11 cellular contexts compared by ENCODE assay signal in the genomic region with DNA sequence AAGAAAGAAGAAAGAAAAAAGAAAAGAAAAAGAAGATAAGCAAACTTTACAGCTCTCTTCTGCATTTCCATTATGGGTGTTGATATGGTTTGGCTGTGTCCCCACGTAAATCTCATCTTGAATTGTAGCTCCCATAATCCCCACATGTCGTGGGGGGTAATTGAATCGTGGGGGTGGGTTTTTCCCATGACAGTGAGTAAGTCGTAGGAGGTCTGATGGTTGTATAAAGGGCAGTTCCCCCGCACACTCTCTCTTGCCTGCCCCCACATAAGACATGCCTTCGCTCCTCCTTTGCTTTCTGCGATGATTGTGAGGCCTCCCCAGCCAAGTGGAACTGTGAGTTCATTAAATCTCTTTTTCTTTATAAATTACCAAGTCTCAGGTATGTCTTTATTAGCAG.
"Had no signal": no experiment of that assay in that cellular context is flagged by ENCODE, and none has a peak within 500 bp of the region (broad histone marks: within the 10 kb centered on the region; RNA-seq: fewer than 3 reads in every experiment).

No MANE protein-coding gene starts in this region.

- H3K36me3 ChIP-seq: adrenal gland, ascending aorta, brain microvascular endothelial cell, breast epithelium, cardiac muscle cell had no signal

- H3K4me3 ChIP-seq: adrenal gland, ascending aorta, body of pancreas, breast epithelium, cardiac muscle cell had no signal

- H3K27ac ChIP-seq: adrenal gland, ascending aorta, body of pancreas, brain microvascular endothelial cell, breast epithelium, cardiac muscle cell had no signal

- ATAC-seq: activated naive CD4-positive, alpha-beta T cell treated with anti-CD3 and anti-CD28 coated beads, Interleukin-2, amount 50 U/mL, for 72 hours; activated naive CD8-positive, alpha-beta T cell treated with anti-CD3 and anti-CD28 coated beads, Interleukin-2, amount 50 U/mL, for 24 hours; activated T-cell treated with anti-CD3 and anti-CD28 coated beads, Interleukin-2, amount 50 U/mL, for 4 hours; activated T-cell treated with anti-CD3 and anti-CD28 coated beads, Interleukin-2, amount 50 U/mL, for 72 hours; activated T-helper 17 cell treated with anti-CD3 and anti-CD28 coated beads, Interleukin-2, amount 50 U/mL, for 72 hours; body of pancreas had no signal

- H3K27me3 ChIP-seq: adrenal gland, ascending aorta, body of pancreas had no signal

- H3K4me1 ChIP-seq: adrenal gland, ascending aorta, body of pancreas, breast epithelium had no signal

- H3K9me3 ChIP-seq: adrenal gland, ascending aorta, body of pancreas, breast epithelium had no signal
